In the genomic region with DNA sequence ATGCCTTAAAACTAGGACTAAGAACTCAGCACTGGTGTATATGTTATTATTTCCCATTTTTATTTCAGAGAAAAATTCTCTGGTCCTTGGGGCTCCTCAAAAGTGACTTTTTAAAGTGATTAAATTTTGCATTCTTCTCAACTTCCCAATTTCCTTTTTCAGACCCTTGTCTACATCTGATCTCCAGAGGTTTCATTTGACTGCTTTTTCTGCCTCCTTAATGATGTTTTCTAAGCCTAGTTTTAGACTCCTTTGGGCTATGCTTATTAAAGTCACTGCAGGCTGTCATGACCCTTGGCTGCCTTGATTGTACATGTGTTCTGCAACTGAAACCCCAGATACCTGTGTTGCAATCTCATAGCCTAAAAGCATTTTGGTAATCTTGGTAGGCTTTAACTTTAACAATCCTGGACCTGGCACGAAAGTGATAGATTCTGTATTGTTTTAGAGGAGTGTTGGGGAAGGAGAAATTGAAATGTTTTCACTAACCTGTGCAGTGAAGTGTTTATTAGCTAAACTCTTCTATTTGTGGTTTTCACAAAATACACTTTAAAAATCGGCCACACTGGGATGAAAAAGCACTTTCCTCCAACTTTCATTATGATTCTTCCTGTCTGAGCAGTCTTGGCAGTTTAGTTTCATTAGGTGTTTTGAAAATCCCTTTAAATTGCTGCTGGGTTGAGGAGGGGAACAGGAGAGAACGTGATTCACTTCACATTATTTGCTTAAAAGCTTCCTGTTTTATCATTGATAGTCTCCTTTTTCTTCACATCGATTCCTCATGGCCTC, we compare ENCODE assay signal across 9 cellular contexts. TPM values are rescaled to one million over a fixed set of nuclear protein-coding genes. Genes with fewer than 3 reads are reported as not detected.
DNase-seq lines count a peak whose midpoint lies in the region; ATAC-seq, FAIRE-seq and TF ChIP-seq lines count a peak whose summit lies in the region.
"Had no signal": no experiment of that assay in that cellular context is flagged by ENCODE, and none has a peak within 500 bp of the region (broad histone marks: within the 10 kb centered on the region; RNA-seq: fewer than 3 reads in every experiment).

No MANE protein-coding gene starts in this region.

- CTCF ChIA-PET in PC-9 (lab: Charles Lee): no interaction called here

- H3K9me2 ChIP-seq in PC-9 (ENCODE audit: insufficient read depth): no peaks in the 10 kb centered on the region

- DNase-seq in GM18507 (ENCODE audit: extremely low spot score, insufficient read length, low read depth) (no peak), PC-9 (no peak), epithelial cell of proximal tubule (ENCODE audit: low read depth) (no peak), spleen (no peak)

- H3K4me3 ChIP-seq in PC-9: no peak overlapping the region
- peak overlapping the region; percentile 26 for H3K4me3 ChIP-seq in epithelial cell of proximal tubule (ENCODE audit: low read depth, low read length)
- peak overlapping the region in 2 of 8 donors; percentile 14 to 16 for H3K4me3 ChIP-seq in spleen
- H3K4me3 ChIP-seq: cardiac muscle cell had no signal

- H3K27me3 ChIP-seq in PC-9 (ENCODE audit: insufficient read depth, low read depth) (no peaks in the 10 kb centered on the region), spleen (replicated peaks in 1 of 7) (no peaks in the 10 kb centered on the region)
- H3K27me3 ChIP-seq: cardiac muscle cell had no signal

- H4K20me1 ChIP-seq in PC-9 (ENCODE audit: insufficient read depth): no peaks in the 10 kb centered on the region

- POLR2A ChIA-PET in PC-9 (lab: Charles Lee; ENCODE audit: unreplicated experiment): no interaction called here

- peak; percentile 70 for FAIRE-seq in GM18507 (lab: Jason Lieb, UNC)

- peak overlapping the region; percentile 64 for H3K4me2 ChIP-seq in PC-9

- no peak for ATAC-seq in HG02870 (IDR thresholded peaks at IDR 0.05; ENCODE audit: unreplicated experiment)
- ATAC-seq in HG02588 (IDR thresholded peaks at IDR 0.05; ENCODE audit: unreplicated experiment): no peak
- no peak for ATAC-seq in HG03469 (IDR thresholded peaks at IDR 0.05; ENCODE audit: unreplicated experiment)
- no peak for ATAC-seq in HG03520 (IDR thresholded peaks at IDR 0.05; ENCODE audit: unreplicated experiment)

- no peak for TF ChIP-seq POLR2A in spleen (IDR thresholded peaks at IDR 0.05)

- H3K79me2 ChIP-seq in PC-9 (ENCODE audit: low read depth): peaks cover 19% of the 10 kb centered on the region

- H2AFZ ChIP-seq in PC-9: no peak overlapping the region

- intact Hi-C loops in PC-9 (cut with micrococcal nuclease; ENCODE audit: unreplicated experiment) (no loop called here), spleen (cut with DNase I; ENCODE audit: low total_unique reads) (no loop called here)

- 9 to 13% (median 11%) methylated on average over 4 of the region's 4 CpGs for WGBS in spleen, 5 donors

- H3K27ac ChIP-seq in PC-9: no peak overlapping the region
- peak overlapping the region in 6 of 8 donors; percentile 33 to 58 (median 44) for H3K27ac ChIP-seq in spleen
- H3K27ac ChIP-seq: cardiac muscle cell had no signal

- BruUV-seq in PC-9 (replicated peaks; lab: Mats Ljungman, UMichigan): no TSS peak

- no peaks in the 10 kb centered on the region for H3K9me3 ChIP-seq in PC-9 (ENCODE audit: insufficient read depth, low read depth)
- H3K9me3 ChIP-seq in spleen: no peaks in the 10 kb centered on the region

- no peaks in the 10 kb centered on the region; the same call in 1 of the 2 replicates for H3F3A ChIP-seq in PC-9 (ENCODE audit: insufficient read depth, low read depth)

- TF ChIP-seq CTCF in PC-9 (conservative IDR thresholded peaks at IDR 0.05): no peak
- no peak for TF ChIP-seq CTCF in epithelial cell of proximal tubule (conservative IDR thresholded peaks at IDR 0.05; ENCODE audit: low read depth, low read length)
- no peak for TF ChIP-seq CTCF in spleen (IDR thresholded peaks at IDR 0.05 in 8 of 11, conservative IDR thresholded peaks at IDR 0.05 in 3 of 11)

- H3K36me3 ChIP-seq in PC-9 (ENCODE audit: low read depth): no peaks in the 10 kb centered on the region
- H3K36me3 ChIP-seq in spleen: peaks cover 0 to 11% (median 0%) of the 10 kb centered on the region in 6 donors
- H3K36me3 ChIP-seq: cardiac muscle cell had no signal

- H3K4me1 ChIP-seq in PC-9 (replicated peaks; ENCODE audit: insufficient read depth) (peaks cover 10% of the 10 kb centered on the region; the same call in 1 of the 2 replicates), spleen (peaks cover 31 to 74% (median 55%) of the 10 kb centered on the region in 6 donors)

RNA-seq across cellular contexts. Expression of gene MACO1, which starts 4.8 kb away (rescaled TPM):
- 5.9 and 9.6 TPM in 2 replicates for total RNA-seq in PC-9 (2021)
- total RNA-seq in epithelial cell of proximal tubule: 7.9 and 11.5 TPM in 2 replicates
- 10 to 100 TPM; 14.3 to 21.0 (median 19.2) TPM for total RNA-seq in spleen
- 1 to 10 TPM; 6.9 to 9.7 (median 7.4) TPM for polyA plus RNA-seq in spleen

RNA-seq across cellular contexts. Expression of gene RHCE, which starts 14.9 kb away (rescaled TPM):
- 0.22 and 0.78 TPM in 2 replicates for total RNA-seq in PC-9 (2021)
- 0.22 TPM in 1 of 2 replicates, not detected in the other for total RNA-seq in epithelial cell of proximal tubule
- 1 to 10 TPM in 1 of 7 donors, under 1 TPM in 5, not detected in 1; 0.41 to 7.1 (median 0.60) TPM for total RNA-seq in spleen
- polyA plus RNA-seq in spleen: under 1 TPM in 2 of 3 donors, not detected in 1; 0.13 to 0.21 TPM
